ENCODE assay signal across 8 cellular contexts in the genomic region with DNA sequence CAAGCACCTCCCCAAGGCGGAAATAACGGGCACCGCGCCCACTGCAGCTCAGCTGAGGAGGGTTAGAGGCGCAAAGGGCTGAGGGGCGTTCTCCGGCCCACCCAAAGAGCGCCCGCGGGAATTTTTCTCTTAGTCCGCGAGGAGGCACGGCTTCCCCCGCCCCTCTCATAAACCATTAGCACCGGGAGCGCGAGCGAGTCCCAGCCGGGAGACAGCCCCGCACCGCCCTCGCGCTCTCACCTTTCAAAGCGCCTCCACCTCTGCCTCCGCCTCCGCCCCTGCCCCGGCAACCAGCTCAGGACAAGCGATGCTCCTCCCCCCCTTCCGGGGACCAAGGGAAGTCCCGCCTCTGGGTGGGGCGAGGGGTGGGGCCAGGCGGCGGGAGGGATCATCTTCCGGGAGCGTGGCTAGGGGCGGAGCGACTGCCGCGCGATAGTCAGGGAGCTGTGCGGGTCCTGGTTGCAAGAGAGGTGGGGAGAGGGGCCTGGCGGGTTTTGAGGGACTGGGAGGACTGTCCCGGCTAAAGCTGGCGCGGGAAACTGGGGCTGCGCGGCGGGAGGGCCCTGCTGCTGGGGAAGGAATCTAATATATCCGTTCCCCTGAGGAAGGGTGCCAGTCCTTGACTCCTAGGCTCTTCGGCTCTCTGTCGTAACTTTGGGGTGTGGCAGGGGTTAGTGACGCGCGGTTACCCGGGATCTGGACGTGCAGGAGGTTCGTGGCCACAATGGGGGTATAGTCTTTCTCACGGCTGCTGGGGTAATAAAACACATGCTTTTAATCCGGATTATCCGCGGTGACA. TPM values are rescaled to one million over a fixed set of nuclear protein-coding genes. Genes with fewer than 3 reads are reported as not detected.
A peak's percentile ranks its signal among the peaks of the same experiment; 100 is the strongest.
DNase-seq lines count a peak whose midpoint lies in the region; ATAC-seq and TF ChIP-seq lines count a peak whose summit lies in the region.

A gene (minus strand): TSS at position 309 of the 799 bp plus-strand sequence. CDS start 5,165 bp downstream, outside the sequence.
A gene (plus strand): TSS at position 410 of the 799 bp plus-strand sequence. CDS start 637 bp downstream, outside the sequence.

- H3K27ac Mint-ChIP-seq in HFFc6, result peak within 1 kb of the TSS; percentile 95
- peak within 1 kb of the TSS; percentile 93 for H3K27ac Mint-ChIP-seq in activated naive CD4-positive, alpha-beta T cell treated with anti-CD3 and anti-CD28 coated beads, Interleukin-2, amount 10 ng/mL, durations not matched to agents 7 days and 5 days

- H3K27ac ChIP-seq in temporal lobe (ENCODE audit: low read depth, low read length), result peak within 1 kb of the TSS; percentile 75

- TF ChIP-seq CTCF in HFFc6 (IDR thresholded peaks at IDR 0.05) (peak; percentile 24; the same call in 1 of the 2 replicates), omental fat pad (IDR thresholded peaks at IDR 0.05) (no peak)

- CTCF ChIA-PET in activated naive CD4-positive, alpha-beta T cell treated with anti-CD3 and anti-CD28 coated beads, Interleukin-2, amount 10 ng/mL, durations not matched to agents 7 days and 5 days (lab: Charles Lee), result interaction anchor here (0.9 to 4.1 kb wide), 8 partner anchors 47 to 599 kb away, joined by 3 to 15 read pairs (median 5); a partner anchor contains a TSS

- peak within 1 kb of the TSS; percentile 93 for H3K4me3 Mint-ChIP-seq in HFFc6
- peak within 1 kb of the TSS; percentile 86 for H3K4me3 Mint-ChIP-seq in activated naive CD4-positive, alpha-beta T cell treated with anti-CD3 and anti-CD28 coated beads, Interleukin-2, amount 10 ng/mL, durations not matched to agents 7 days and 5 days

- ATAC-seq in omental fat pad (ENCODE audit: low FRiP score), result peak; percentile 98

- H3K36me3 Mint-ChIP-seq in HFFc6 (ENCODE audit: low read depth), result peaks cover 18% of the 10 kb centered on the region
- H3K36me3 Mint-ChIP-seq in activated naive CD4-positive, alpha-beta T cell treated with anti-CD3 and anti-CD28 coated beads, Interleukin-2, amount 10 ng/mL, durations not matched to agents 7 days and 5 days, result peaks cover 41% of the 10 kb centered on the region

- H3K4me1 Mint-ChIP-seq in HFFc6 (ENCODE audit: low read depth), result peaks cover 72% of the 10 kb centered on the region
- H3K4me1 Mint-ChIP-seq in activated naive CD4-positive, alpha-beta T cell treated with anti-CD3 and anti-CD28 coated beads, Interleukin-2, amount 10 ng/mL, durations not matched to agents 7 days and 5 days, result peaks cover 59% of the 10 kb centered on the region

- H3K27me3 Mint-ChIP-seq in HFFc6 (ENCODE audit: insufficient read depth), result no peaks in the 10 kb centered on the region
- no peaks in the 10 kb centered on the region for H3K27me3 Mint-ChIP-seq in activated naive CD4-positive, alpha-beta T cell treated with anti-CD3 and anti-CD28 coated beads, Interleukin-2, amount 10 ng/mL, durations not matched to agents 7 days and 5 days

- DNase-seq in GM04504 (ENCODE audit: low read depth) (peak; percentile 91), HFFc6 (peak; percentile 90), NAMALWA (ENCODE audit: low spot score) (peak; percentile 96), SK-MEL-5 (ENCODE audit: low read depth, low spot score) (peak; percentile 93), glomerular visceral epithelial cell (ENCODE audit: extremely low spot score) (peak; percentile 96), omental fat pad (ENCODE audit: low spot score) (peak; percentile 88)
- peak; percentile 99 for DNase-seq in activated naive CD4-positive, alpha-beta T cell treated with anti-CD3 and anti-CD28 coated beads, Interleukin-2, amount 10 ng/mL, durations not matched to agents 7 days and 5 days

- in situ Hi-C loops in SK-MEL-5 (cut with HindIII; ENCODE audit: low pct_unique_long_range_greater_than_20kb, low sequenced_read_pairs), result no loop called here

- no peaks in the 10 kb centered on the region for H3K9me3 Mint-ChIP-seq in HFFc6
- H3K9me3 Mint-ChIP-seq in activated naive CD4-positive, alpha-beta T cell treated with anti-CD3 and anti-CD28 coated beads, Interleukin-2, amount 10 ng/mL, durations not matched to agents 7 days and 5 days, result peaks cover 4% of the 10 kb centered on the region

RNA-seq across cellular contexts. Expression of the first gene that starts in this region (rescaled TPM):
- total RNA-seq in HFFc6 (2021; fragmentation: NEBNext Ultra II Directional; extraction: Animal tissue kit (Norgen Biotek cat#: 25700)), result 10 to 100 TPM; 14.0 to 18.2 (median 17.2) TPM
- total RNA-seq in SK-MEL-5 (2014; rRNA removed; shearing (Covaris generic)), result 10.6 and 13.4 TPM in 2 replicates
- 11.0 and 12.4 TPM in 2 replicates for polyA plus RNA-seq in SK-MEL-5 (2015; cell fraction: cytosol; rRNA removed)
- 72.7 and 83.7 TPM in 2 replicates for polyA plus RNA-seq in SK-MEL-5 (2015; cell fraction: nucleus; rRNA removed)
- total RNA-seq in omental fat pad (10 to 100 TPM; 16.0 to 34.4 (median 24.6) TPM), temporal lobe (54.6 TPM)

RNA-seq across cellular contexts. Expression of the second gene that starts in this region (rescaled TPM):
- 10 to 100 TPM; 11.1 to 15.1 (median 13.5) TPM for total RNA-seq in HFFc6 (2021; fragmentation: NEBNext Ultra II Directional; extraction: Animal tissue kit (Norgen Biotek cat#: 25700))
- 4.2 and 4.9 TPM in 2 replicates for total RNA-seq in SK-MEL-5 (2014; rRNA removed; shearing (Covaris generic))
- polyA plus RNA-seq in SK-MEL-5 (2015; cell fraction: cytosol; rRNA removed), result 7.8 and 8.3 TPM in 2 replicates
- polyA plus RNA-seq in SK-MEL-5 (2015; cell fraction: nucleus; rRNA removed), result 29.0 and 38.8 TPM in 2 replicates
- total RNA-seq in omental fat pad (1 to 10 TPM; 4.2 to 6.8 (median 6.2) TPM), temporal lobe (13.0 TPM)

Comparison
In these comparisons a context has a peak if more than half of its experiments do, and no peak if none do; other contexts are left out.
1. Peak in every context shown above with its lines: DNase-seq, ATAC-seq and H3K27ac ChIP-seq.